ENCODE assay signal across 20 cellular contexts in the genomic region with DNA sequence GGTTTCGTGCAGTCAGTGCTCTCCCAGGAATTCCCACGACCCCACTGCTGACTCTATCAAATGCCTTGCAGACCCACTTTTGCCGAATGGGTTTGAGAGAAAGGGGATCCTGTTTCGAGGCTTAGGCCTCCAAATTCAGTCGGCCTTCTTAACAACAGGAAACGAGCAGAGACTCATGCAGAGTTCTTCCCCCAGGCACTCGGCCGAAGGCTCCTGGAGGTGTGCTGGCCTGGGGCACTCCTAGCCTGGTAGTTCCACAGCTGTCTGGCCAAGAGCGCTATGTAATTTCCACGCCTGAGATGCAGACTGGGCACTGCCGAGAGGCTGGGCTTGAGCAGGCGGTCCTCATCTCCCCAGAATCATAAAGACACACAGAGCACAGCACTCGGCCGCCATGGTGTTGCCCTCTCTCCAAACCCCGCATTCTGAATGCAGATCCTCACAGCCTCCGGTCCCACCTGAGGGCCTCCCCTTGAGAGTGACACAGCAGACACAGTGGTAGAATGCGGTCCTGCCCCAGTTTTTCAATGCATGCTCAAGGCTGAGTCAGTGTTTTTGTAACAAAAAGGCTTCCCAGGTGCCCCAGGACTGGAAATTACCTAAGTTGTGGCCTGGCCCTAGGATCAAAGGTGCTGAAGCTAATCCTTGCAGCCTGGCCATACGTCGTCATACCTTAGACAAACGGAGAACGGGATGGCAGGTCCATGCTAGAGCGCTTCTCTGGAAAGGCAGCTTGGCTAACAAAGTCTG.
"Had no signal": no experiment of that assay in that cellular context is flagged by ENCODE, and none has a peak within 500 bp of the region (broad histone marks: within the 10 kb centered on the region; RNA-seq: fewer than 3 reads in every experiment).

No MANE protein-coding gene starts in this region.

- H3K27ac ChIP-seq: adrenal gland, esophagus squamous epithelium, neutrophil, parathyroid adenoma, sigmoid colon, vagina, VCaP had no signal

- H2AFZ ChIP-seq: parathyroid adenoma had no signal

- H3K36me3 ChIP-seq: neutrophil had no signal

- ATAC-seq: activated CD4-positive, alpha-beta T cell treated with anti-CD3 and anti-CD28 coated beads for 36 hours; activated T-cell treated with anti-CD3 and anti-CD28 coated beads, Interleukin-2, amount 50 U/mL, for 4 hours; T-cell had no signal

- H3K9ac ChIP-seq: parathyroid adenoma had no signal

- H3K9me3 ChIP-seq: adrenal gland, esophagus squamous epithelium, neutrophil, sigmoid colon, tibial nerve, vagina had no signal

- H3K4me3 Mint-ChIP-seq: activated CD4-positive, alpha-beta memory T cell treated with anti-CD3 and anti-CD28 coated beads, Interleukin-2, amount 10 ng/mL, durations not matched to agents 7 days and 5 days; activated CD4-positive, alpha-beta T cell treated with anti-CD3 and anti-CD28 coated beads for 36 hours; activated naive CD4-positive, alpha-beta T cell treated with anti-CD3 and anti-CD28 coated beads, Interleukin-2, amount 50 U/mL, for 24 hours; activated T-cell treated with anti-CD3 and anti-CD28 coated beads, Interleukin-2, amount 50 U/mL, for 4 hours; mesothelial cell of epicardium; T-cell had no signal

- DNase-seq: activated CD4-positive, alpha-beta memory T cell treated with anti-CD3 and anti-CD28 coated beads, Interleukin-2, amount 10 ng/mL, durations not matched to agents 7 days and 5 days; activated CD4-positive, alpha-beta T cell treated with anti-CD3 and anti-CD28 coated beads for 36 hours; activated effector memory CD4-positive, alpha-beta T cell treated with anti-CD3 and anti-CD28 coated beads, Interleukin-2, amount 50 U/mL, for 16 hours; activated T-cell treated with anti-CD3 and anti-CD28 coated beads, Interleukin-2, amount 50 U/mL, for 4 hours; adrenal gland; caudate nucleus; esophagus squamous epithelium; hypothalamus; sigmoid colon; stimulated activated CD4-positive, alpha-beta T cell treated with anti-CD3 and anti-CD28 coated beads, Interleukin-1b, Interleukin-23, amount 100 ng/mL, for 48 hours; substantia nigra; T-cell had no signal

- H3K4me1 Mint-ChIP-seq: activated CD4-positive, alpha-beta memory T cell treated with anti-CD3 and anti-CD28 coated beads, Interleukin-2, amount 10 ng/mL, durations not matched to agents 7 days and 5 days; activated CD4-positive, alpha-beta T cell treated with anti-CD3 and anti-CD28 coated beads for 36 hours; activated naive CD4-positive, alpha-beta T cell treated with anti-CD3 and anti-CD28 coated beads, Interleukin-2, amount 50 U/mL, for 24 hours had no signal

- H3K79me2 ChIP-seq: parathyroid adenoma had no signal

- H3K4me3 ChIP-seq: adrenal gland, esophagus squamous epithelium, sigmoid colon, tibial nerve, vagina had no signal

- H3K27ac Mint-ChIP-seq: activated CD4-positive, alpha-beta memory T cell treated with anti-CD3 and anti-CD28 coated beads, Interleukin-2, amount 10 ng/mL, durations not matched to agents 7 days and 5 days; activated CD4-positive, alpha-beta T cell treated with anti-CD3 and anti-CD28 coated beads for 36 hours; activated naive CD4-positive, alpha-beta T cell treated with anti-CD3 and anti-CD28 coated beads, Interleukin-2, amount 50 U/mL, for 24 hours; mesothelial cell of epicardium; T-cell had no signal

- H3K27me3 ChIP-seq: adrenal gland, esophagus squamous epithelium, neutrophil, sigmoid colon, tibial nerve, vagina had no signal

- H3K27me3 Mint-ChIP-seq: activated CD4-positive, alpha-beta memory T cell treated with anti-CD3 and anti-CD28 coated beads, Interleukin-2, amount 10 ng/mL, durations not matched to agents 7 days and 5 days; activated CD4-positive, alpha-beta T cell treated with anti-CD3 and anti-CD28 coated beads for 36 hours; activated naive CD4-positive, alpha-beta T cell treated with anti-CD3 and anti-CD28 coated beads, Interleukin-2, amount 50 U/mL, for 24 hours; T-cell had no signal

- FAIRE-seq: colon had no signal

- H3K9me3 Mint-ChIP-seq: activated CD4-positive, alpha-beta memory T cell treated with anti-CD3 and anti-CD28 coated beads, Interleukin-2, amount 10 ng/mL, durations not matched to agents 7 days and 5 days; activated naive CD4-positive, alpha-beta T cell treated with anti-CD3 and anti-CD28 coated beads, Interleukin-2, amount 50 U/mL, for 24 hours; activated T-cell treated with anti-CD3 and anti-CD28 coated beads, Interleukin-2, amount 50 U/mL, for 4 hours; mesothelial cell of epicardium; T-cell had no signal

- H3K4me1 ChIP-seq: adrenal gland, parathyroid adenoma, vagina had no signal
